14 cellular contexts compared by ENCODE assay signal in genomic region chr3:48859188-48859587, GRCh38.
"Had no signal": no experiment of that assay in that cellular context is flagged by ENCODE, and none has a peak within 500 bp of the region (broad histone marks: within the 10 kb centered on the region; RNA-seq: fewer than 3 reads in every experiment).

No MANE protein-coding gene starts in this region.

- H3K27me3 Mint-ChIP-seq: natural killer cell treated with Interleukin-12 subunit alpha and Interleukin-12 subunit beta and Interleukin-15 and Interleukin-18, amount 100 ng/mL, for 72 hours had no signal

- ATAC-seq: left lung; natural killer cell treated with Interleukin-12 subunit alpha and Interleukin-12 subunit beta and Interleukin-15 and Interleukin-18, amount 100 ng/mL, for 72 hours had no signal

- DNase-seq: activated naive CD4-positive, alpha-beta T cell; hippocampal formation; kidney; left lung; mesenchymal stem cell; stimulated activated CD4-positive, alpha-beta T cell treated with anti-CD3 and anti-CD28 coated beads, Interleukin-15, amount 100 ng/mL, for 24 hours; stimulated activated CD4-positive, alpha-beta T cell treated with anti-CD3 and anti-CD28 coated beads, Interleukin-4, amount 100 ng/mL, for 1 hour; stimulated activated naive CD4-positive, alpha-beta T cell had no signal

- H3K4me1 ChIP-seq: breast epithelium, left lung, tibial artery had no signal

- H3K9me3 ChIP-seq: breast epithelium, left lung, tibial artery had no signal

- H3K4me3 ChIP-seq: breast epithelium, dorsolateral prefrontal cortex, left lung, skin epidermis, tibial artery had no signal

- H3K4me3 Mint-ChIP-seq: activated T-helper 1 cell treated with anti-CD3 and anti-CD28 coated beads, Interleukin-12 subunit alpha, Interleukin-12 subunit beta, Interleukin-2, Interleukin-4 antibody, amounts not matched to agents 30 ng/mL and 10 ng/mL and 1 ng/mL, durations not matched to agents 14 hours and 24 hours and 36 hours; natural killer cell treated with Interleukin-12 subunit alpha and Interleukin-12 subunit beta and Interleukin-15 and Interleukin-18, amount 100 ng/mL, for 72 hours had no signal

- H3K36me3 ChIP-seq: breast epithelium had no signal

- H3K27me3 ChIP-seq: breast epithelium, dorsolateral prefrontal cortex, left lung, tibial artery had no signal

- H3K27ac ChIP-seq: breast epithelium, dorsolateral prefrontal cortex, left lung, tibial artery had no signal

- H3K9me3 Mint-ChIP-seq: activated T-helper 1 cell treated with anti-CD3 and anti-CD28 coated beads, Interleukin-12 subunit alpha, Interleukin-12 subunit beta, Interleukin-2, Interleukin-4 antibody, amounts not matched to agents 30 ng/mL and 10 ng/mL and 1 ng/mL, durations not matched to agents 14 hours and 24 hours and 36 hours; natural killer cell treated with Interleukin-12 subunit alpha and Interleukin-12 subunit beta and Interleukin-15 and Interleukin-18, amount 100 ng/mL, for 72 hours had no signal

- H3K27ac Mint-ChIP-seq: activated T-helper 1 cell treated with anti-CD3 and anti-CD28 coated beads, Interleukin-12 subunit alpha, Interleukin-12 subunit beta, Interleukin-2, Interleukin-4 antibody, amounts not matched to agents 30 ng/mL and 10 ng/mL and 1 ng/mL, durations not matched to agents 14 hours and 24 hours and 36 hours; natural killer cell treated with Interleukin-12 subunit alpha and Interleukin-12 subunit beta and Interleukin-15 and Interleukin-18, amount 100 ng/mL, for 72 hours had no signal
